ENCODE assay signal across 14 cellular contexts in the genomic region with DNA sequence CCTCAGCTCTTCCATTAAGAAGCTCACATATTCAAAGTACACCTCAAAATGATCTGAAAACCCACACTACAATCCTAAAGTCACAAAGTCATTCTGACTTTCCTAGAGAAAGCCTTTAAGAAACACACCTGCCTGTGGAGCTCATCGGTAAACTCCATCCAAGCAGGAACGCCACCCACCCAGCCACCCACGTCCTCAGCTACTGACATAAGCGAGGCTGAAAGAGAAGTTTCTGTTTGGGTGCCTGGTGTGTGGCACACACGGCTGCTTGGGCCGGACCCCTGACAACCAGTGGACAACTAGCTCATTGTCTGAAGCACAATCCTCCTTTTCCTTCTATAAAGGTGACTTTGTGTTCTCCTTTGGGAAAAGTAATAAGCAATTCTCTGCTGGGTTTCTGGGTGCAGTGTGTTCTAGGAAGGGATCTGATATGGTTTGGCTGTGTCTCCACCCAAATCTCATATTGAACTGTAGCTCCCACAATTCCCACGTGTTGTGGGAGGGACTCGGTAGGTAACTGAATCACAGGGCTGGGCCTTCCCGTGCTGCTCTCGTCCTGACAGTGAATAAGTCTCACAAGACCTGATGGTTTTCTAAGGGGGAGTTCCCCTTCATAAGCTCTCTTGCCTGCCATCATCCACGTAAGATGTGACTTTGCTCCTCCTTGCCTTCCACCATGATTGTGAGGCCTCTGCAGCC. TPM values are rescaled to one million over a fixed set of nuclear protein-coding genes. Genes with fewer than 3 reads are reported as not detected.
DNase-seq lines count a peak whose midpoint lies in the region; ATAC-seq lines count a peak whose summit lies in the region.
"Had no signal": no experiment of that assay in that cellular context is flagged by ENCODE, and none has a peak within 500 bp of the region (broad histone marks: within the 10 kb centered on the region; RNA-seq: fewer than 3 reads in every experiment).

No MANE protein-coding gene starts in this region.

- ATAC-seq in GM18868 (IDR thresholded peaks at IDR 0.05; ENCODE audit: unreplicated experiment) (peak; percentile 19), GM21526 (IDR thresholded peaks at IDR 0.05; ENCODE audit: low FRiP score, unreplicated experiment) (no peak)
- ATAC-seq in activated naive CD8-positive, alpha-beta T cell treated with anti-CD3 and anti-CD28 coated beads, Interleukin-2, amount 50 U/mL, for 24 hours = peak; percentile 37

- intact Hi-C loops in activated naive CD4-positive, alpha-beta T cell treated with anti-CD3 and anti-CD28 coated beads for 36 hours (cut with micrococcal nuclease) = loop anchor here (5.0 to 10.0 kb wide), 5 partner anchors 105 to 1675 kb away; no protein-coding TSS in a partner anchor

- no peaks in the 10 kb centered on the region for H3K9me3 Mint-ChIP-seq in activated naive CD4-positive, alpha-beta T cell treated with anti-CD3 and anti-CD28 coated beads for 36 hours
- H3K9me3 Mint-ChIP-seq in activated naive CD8-positive, alpha-beta T cell treated with anti-CD3 and anti-CD28 coated beads, Interleukin-2, amount 50 U/mL, for 24 hours = no peaks in the 10 kb centered on the region
- H3K9me3 Mint-ChIP-seq: activated T-cell treated with anti-CD3 and anti-CD28 coated beads, Interleukin-2, amount 50 U/mL, for 4 hours had no signal

- H3K36me3 Mint-ChIP-seq in activated naive CD4-positive, alpha-beta T cell treated with anti-CD3 and anti-CD28 coated beads for 36 hours (ENCODE audit: low read depth) = peaks cover 4% of the 10 kb centered on the region
- no peaks in the 10 kb centered on the region for H3K36me3 Mint-ChIP-seq in activated naive CD8-positive, alpha-beta T cell treated with anti-CD3 and anti-CD28 coated beads, Interleukin-2, amount 50 U/mL, for 24 hours (ENCODE audit: low read depth)

- CTCF ChIA-PET in activated naive CD4-positive, alpha-beta T cell treated with anti-CD3 and anti-CD28 coated beads for 36 hours (lab: Charles Lee) = interaction anchor here (1.1 kb wide), 1 partner anchor 108 kb away, joined by 3 read pairs; no protein-coding TSS in a partner anchor

- H3K27ac Mint-ChIP-seq in activated naive CD4-positive, alpha-beta T cell treated with anti-CD3 and anti-CD28 coated beads for 36 hours = no peak overlapping the region
- H3K27ac Mint-ChIP-seq in activated naive CD8-positive, alpha-beta T cell treated with anti-CD3 and anti-CD28 coated beads, Interleukin-2, amount 50 U/mL, for 24 hours = no peak overlapping the region

- peaks cover 22% of the 10 kb centered on the region for H3K4me1 Mint-ChIP-seq in activated naive CD4-positive, alpha-beta T cell treated with anti-CD3 and anti-CD28 coated beads for 36 hours (ENCODE audit: low read depth)
- H3K4me1 Mint-ChIP-seq in activated naive CD8-positive, alpha-beta T cell treated with anti-CD3 and anti-CD28 coated beads, Interleukin-2, amount 50 U/mL, for 24 hours = peaks cover 24% of the 10 kb centered on the region

- DNase-seq in activated naive CD4-positive, alpha-beta T cell treated with anti-CD3 and anti-CD28 coated beads for 36 hours = peak; percentile 45
- no peak for DNase-seq in activated naive CD4-positive, alpha-beta T cell (lab: John Stamatoyannopoulos, UW)
- DNase-seq in activated naive CD8-positive, alpha-beta T cell treated with anti-CD3 and anti-CD28 coated beads, Interleukin-2, amount 50 U/mL, for 24 hours = peak; percentile 14
- peak; percentile 58 for DNase-seq in stimulated activated CD8-positive, alpha-beta memory T cell treated with anti-CD3 and anti-CD28 coated beads, Interleukin-4, amount 100 ng/mL, for 48 hours
- DNase-seq in NCI-H69 (lab: John Stamatoyannopoulos, UW) = no peak
- DNase-seq in globus pallidus (ENCODE audit: low spot score) = no peak
- DNase-seq: activated T-cell treated with anti-CD3 and anti-CD28 coated beads, Interleukin-2, amount 50 U/mL, for 4 hours; brain microvascular endothelial cell; effector memory CD4-positive, alpha-beta T cell; NCI-H1417; NK-92 treated with Interleukin-12 subunit alpha and Interleukin-12 subunit beta, amount 100 ng/mL, for 24 hours; uterus had no signal

- H3K27me3 Mint-ChIP-seq in activated naive CD4-positive, alpha-beta T cell treated with anti-CD3 and anti-CD28 coated beads for 36 hours (ENCODE audit: low read depth) = no peaks in the 10 kb centered on the region
- peaks cover 4% of the 10 kb centered on the region for H3K27me3 Mint-ChIP-seq in activated naive CD8-positive, alpha-beta T cell treated with anti-CD3 and anti-CD28 coated beads, Interleukin-2, amount 50 U/mL, for 24 hours

- H3K4me3 Mint-ChIP-seq in activated naive CD4-positive, alpha-beta T cell treated with anti-CD3 and anti-CD28 coated beads for 36 hours = no peak overlapping the region
- H3K4me3 Mint-ChIP-seq in activated naive CD8-positive, alpha-beta T cell treated with anti-CD3 and anti-CD28 coated beads, Interleukin-2, amount 50 U/mL, for 24 hours = no peak overlapping the region
- H3K4me3 Mint-ChIP-seq: activated T-cell treated with anti-CD3 and anti-CD28 coated beads, Interleukin-2, amount 50 U/mL, for 4 hours had no signal

RNA-seq across cellular contexts. Expression of gene FAM174B, which starts 26.1 kb away (rescaled TPM):
- total RNA-seq in activated naive CD4-positive, alpha-beta T cell treated with anti-CD3 and anti-CD28 coated beads for 36 hours = 1 to 10 TPM; 5.5 to 5.6 TPM

Comparison
In these comparisons a context has a peak if more than half of its experiments do, and no peak if none do; other contexts are left out.
1. DNase-seq: peak in activated naive CD4-positive, alpha-beta T cell treated with anti-CD3 and anti-CD28 coated beads for 36 hours (single experiment), activated naive CD8-positive, alpha-beta T cell treated with anti-CD3 and anti-CD28 coated beads, Interleukin-2, amount 50 U/mL, for 24 hours (single experiment) and stimulated activated CD8-positive, alpha-beta memory T cell treated with anti-CD3 and anti-CD28 coated beads, Interleukin-4, amount 100 ng/mL, for 48 hours (single experiment); none in activated naive CD4-positive, alpha-beta T cell (0 of 4), NCI-H69 (single experiment) and globus pallidus (single experiment).